In genomic region chr1:224252466-224252865, GRCh38 we compare ENCODE assay signal across 16 cellular contexts.
"Had no signal": no experiment of that assay in that cellular context is flagged by ENCODE, and none has a peak within 500 bp of the region (broad histone marks: within the 10 kb centered on the region; RNA-seq: fewer than 3 reads in every experiment).

No MANE protein-coding gene starts in this region.

- H3K27me3 Mint-ChIP-seq: brain; central memory CD8-positive, alpha-beta T cell; naive B cell; stimulated activated memory B cell treated with anti-CD40 and anti-IgM and Interleukin-4, amounts not matched to agents 10 μg/mL and 1 μg/mL and 100 μg/mL, for 72 hours had no signal

- H3K27me3 ChIP-seq: pancreas, thyroid gland had no signal

- H3K27ac ChIP-seq: pancreas, thyroid gland had no signal

- H3K4me1 Mint-ChIP-seq: stimulated activated memory B cell treated with anti-CD40 and anti-IgM and Interleukin-4, amounts not matched to agents 10 μg/mL and 1 μg/mL and 100 μg/mL, for 72 hours had no signal

- H3K9me3 Mint-ChIP-seq: activated naive CD4-positive, alpha-beta T cell treated with anti-CD3 and anti-CD28 coated beads, Interleukin-2, amount 50 U/mL, for 72 hours; brain; central memory CD8-positive, alpha-beta T cell; naive B cell; stimulated activated memory B cell treated with anti-CD40 and anti-IgM and Interleukin-4, amounts not matched to agents 10 μg/mL and 1 μg/mL and 100 μg/mL, for 72 hours had no signal

- H3K9me3 ChIP-seq: pancreas, thyroid gland had no signal

- H3K4me3 ChIP-seq: lung, pancreas, thyroid gland had no signal

- DNase-seq: activated CD4-positive, alpha-beta T cell treated with anti-CD3 and anti-CD28 coated beads for 1 hour; activated CD4-positive, alpha-beta T cell treated with anti-CD3 and anti-CD28 coated beads, Interleukin-2, amount 50 U/mL, for 4 hours; activated effector memory CD4-positive, alpha-beta T cell treated with Interleukin-2 at 50 U/mL for 16 hours; amniotic stem cell; cortex of kidney; effector memory CD4-positive, alpha-beta T cell; left cardiac atrium; naive B cell; pancreas; T-helper 9 cell; thyroid gland had no signal

- H3K4me3 Mint-ChIP-seq: brain; central memory CD8-positive, alpha-beta T cell; naive B cell; stimulated activated memory B cell treated with anti-CD40 and anti-IgM and Interleukin-4, amounts not matched to agents 10 μg/mL and 1 μg/mL and 100 μg/mL, for 72 hours had no signal

- H3K27ac Mint-ChIP-seq: stimulated activated memory B cell treated with anti-CD40 and anti-IgM and Interleukin-4, amounts not matched to agents 10 μg/mL and 1 μg/mL and 100 μg/mL, for 72 hours had no signal

- ATAC-seq: activated naive CD4-positive, alpha-beta T cell treated with anti-CD3 and anti-CD28 coated beads, Interleukin-2, amount 50 U/mL, for 72 hours; left cardiac atrium; pancreas; stimulated activated memory B cell treated with anti-CD40 and anti-IgM and Interleukin-4, amounts not matched to agents 10 μg/mL and 1 μg/mL and 100 μg/mL, for 72 hours had no signal

- H3K4me1 ChIP-seq: pancreas, thyroid gland had no signal
